ENCODE assay signal across 8 cellular contexts in genomic region chr10:89332718-89333281, GRCh38. TPM values are rescaled to one million over a fixed set of nuclear protein-coding genes. Genes with fewer than 3 reads are reported as not detected.
DNase-seq lines count a peak whose midpoint lies in the region; ATAC-seq, FAIRE-seq and TF ChIP-seq lines count a peak whose summit lies in the region.

No MANE protein-coding gene starts in this region.

- H3K27ac Mint-ChIP-seq in memory B cell, result peak overlapping the region; percentile 97

- peak overlapping the region; percentile 86 for H3K4me3 Mint-ChIP-seq in memory B cell

- no peaks in the 10 kb centered on the region for H3K27me3 Mint-ChIP-seq in memory B cell

- TF ChIP-seq POLR2A in GM12892 (IDR thresholded peaks at IDR 0.05; ENCODE audit: low read depth, low read length), result 0 out of 2 replicates have a peak, but pooled peaks have one; percentile 8

- peak; percentile 21 for ATAC-seq in HG03354 (IDR thresholded peaks at IDR 0.05; ENCODE audit: poor library complexity, severe bottlenecking, unreplicated experiment)
- no peak for ATAC-seq in memory B cell (ENCODE audit: low read depth)
- ATAC-seq in HG03565 (IDR thresholded peaks at IDR 0.05; ENCODE audit: unreplicated experiment), result no peak
- no peak for ATAC-seq in HG02623 (IDR thresholded peaks at IDR 0.05; ENCODE audit: unreplicated experiment)
- no peak for ATAC-seq in GM18870 (IDR thresholded peaks at IDR 0.05; ENCODE audit: unreplicated experiment)

- FAIRE-seq in GM12892 (lab: Jason Lieb, UNC), result peak; percentile 57

- peaks cover 42% of the 10 kb centered on the region for H3K4me1 Mint-ChIP-seq in memory B cell

- peak overlapping the region; percentile 19 for H3K4me3 ChIP-seq in astrocyte of the cerebellum (ENCODE audit: low read depth, low read length)

- no peaks in the 10 kb centered on the region for H3K9me3 Mint-ChIP-seq in memory B cell

- H3K36me3 Mint-ChIP-seq in memory B cell, result peaks cover 1% of the 10 kb centered on the region

- in situ Hi-C loops in astrocyte of the cerebellum (cut with HindIII; ENCODE audit: low sequenced_read_pairs), result no loop called here

- TF ChIP-seq CTCF in astrocyte of the cerebellum (IDR thresholded peaks at IDR 0.05; ENCODE audit: low read depth, low read length, missing control alignments), result no peak

- DNase-seq in GM12892 (ENCODE audit: insufficient read length) (no peak), astrocyte of the cerebellum (ENCODE audit: low read depth) (no peak), memory B cell (ENCODE audit: low spot score in 2 of 2) (no peak), EL (no peak)

RNA-seq across cellular contexts. Expression of gene IFIT3, which starts 5.0 kb away (rescaled TPM):
- 54.9 TPM for polyA plus RNA-seq in GM12892 (2012; ENCODE audit: missing spikeins)

RNA-seq across cellular contexts. Expression of gene IFIT2, which starts 31.0 kb away (rescaled TPM):
- polyA plus RNA-seq in GM12892 (2012; ENCODE audit: missing spikeins), result 9.1 TPM

RNA-seq across cellular contexts. Expression of gene IFIT1B, which starts 45.1 kb away (rescaled TPM):
- polyA plus RNA-seq in GM12892 (2012; ENCODE audit: missing spikeins), result not detected

RNA-seq across cellular contexts. Expression of gene IFIT1, which starts 59.6 kb away (rescaled TPM):
- 15.0 TPM for polyA plus RNA-seq in GM12892 (2012; ENCODE audit: missing spikeins)
